ENCODE assay signal across 10 cellular contexts in the genomic region with DNA sequence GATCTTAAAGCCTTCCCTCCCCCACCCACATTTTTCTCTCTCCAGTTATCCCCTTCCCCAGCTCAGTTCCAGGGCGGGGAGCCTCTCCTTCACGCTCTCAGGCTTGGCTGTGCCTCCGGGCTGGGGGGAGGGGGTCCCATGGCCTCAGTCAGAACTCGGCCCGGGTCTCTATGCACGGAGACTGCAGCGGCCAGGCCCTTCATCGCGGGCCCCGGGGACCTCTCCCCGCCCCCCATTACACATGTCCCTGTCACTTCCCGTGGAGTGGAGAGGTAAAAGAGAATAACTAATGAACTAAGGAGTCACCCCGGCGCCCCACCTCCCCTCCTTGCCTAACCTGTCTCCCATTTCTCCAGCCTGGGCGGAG. TPM values are rescaled to one million over a fixed set of nuclear protein-coding genes. Genes with fewer than 3 reads are reported as not detected.
A peak's percentile ranks its signal among the peaks of the same experiment; 100 is the strongest.
DNase-seq lines count a peak whose midpoint lies in the region; ATAC-seq and TF ChIP-seq lines count a peak whose summit lies in the region.
"Had no signal": no experiment of that assay in that cellular context is flagged by ENCODE, and none has a peak within 500 bp of the region (broad histone marks: within the 10 kb centered on the region; RNA-seq: fewer than 3 reads in every experiment).

No MANE protein-coding gene starts in this region.

- peaks cover 16% of the 10 kb centered on the region for H3K4me1 Mint-ChIP-seq in GM23338

- peak overlapping the region; percentile 23; the same call in 1 of the 2 replicates for H2AFZ ChIP-seq in GM23338
- H2AFZ ChIP-seq in smooth muscle cell (ENCODE audit: low read depth), result no peak overlapping the region

- H3K4me2 ChIP-seq in GM23338, result peak overlapping the region; percentile 80
- peak overlapping the region; percentile 87 for H3K4me2 ChIP-seq in smooth muscle cell

- H3K9me2 ChIP-seq in GM23338 (ENCODE audit: insufficient read depth), result no peaks in the 10 kb centered on the region

- CTCF ChIA-PET in RWPE1 (lab: Yijun Ruan, JAX), result no interaction called here

- no peaks in the 10 kb centered on the region for H3K9me3 Mint-ChIP-seq in GM23338

- peaks cover 14% of the 10 kb centered on the region for H3K27me3 Mint-ChIP-seq in GM23338 (ENCODE audit: insufficient read depth, low read depth, poor library complexity)

- H3K9me3 ChIP-seq in left ventricle myocardium inferior (replicated peaks) (no peaks in the 10 kb centered on the region), smooth muscle cell (replicated peaks; ENCODE audit: low read depth) (no peaks in the 10 kb centered on the region)

- ATAC-seq in GM23338, result no peak
- ATAC-seq in HG03571 (IDR thresholded peaks at IDR 0.05; ENCODE audit: unreplicated experiment), result no peak
- ATAC-seq: foreskin keratinocyte had no signal

- H3K27ac Mint-ChIP-seq in GM23338, result no peak overlapping the region

- no peaks in the 10 kb centered on the region for H3K36me3 ChIP-seq in GM23338 (ENCODE audit: insufficient read depth)
- peaks cover 16% of the 10 kb centered on the region for H3K36me3 ChIP-seq in left ventricle myocardium inferior
- no peaks in the 10 kb centered on the region for H3K36me3 ChIP-seq in smooth muscle cell (ENCODE audit: low read depth)

- H3K79me2 ChIP-seq in GM23338 (replicated peaks; ENCODE audit: insufficient read depth) (no peaks in the 10 kb centered on the region), smooth muscle cell (ENCODE audit: low read depth) (no peaks in the 10 kb centered on the region)

- no peaks in the 10 kb centered on the region for H3K27me3 ChIP-seq in GM23338 (ENCODE audit: insufficient read depth)
- H3K27me3 ChIP-seq in left ventricle myocardium inferior (ENCODE audit: low read depth), result no peaks in the 10 kb centered on the region
- H3K27me3 ChIP-seq in smooth muscle cell (ENCODE audit: low read depth), result no peaks in the 10 kb centered on the region
- H3K27me3 ChIP-seq: foreskin keratinocyte had no signal

- H3K4me3 Mint-ChIP-seq in GM23338, result peak overlapping the region; percentile 80

- H3K9ac ChIP-seq in smooth muscle cell (ENCODE audit: low read depth), result no peak overlapping the region

- peaks cover 8% of the 10 kb centered on the region; the same call in 2 of the 3 replicates for H3K36me3 Mint-ChIP-seq in GM23338 (ENCODE audit: low read depth)

- POLR2A ChIA-PET in RWPE1 (lab: Yijun Ruan, JAX; ENCODE audit: low non-redundant PET), result no interaction called here

- WGBS in smooth muscle cell (ENCODE audit: low lambda C conversion rate), result 59% methylated on average over 13 of the region's 15 CpGs

- peak overlapping the region; percentile 63 for H3K4me3 ChIP-seq in GM23338
- H3K4me3 ChIP-seq in left ventricle myocardium inferior, result no peak overlapping the region
- H3K4me3 ChIP-seq in smooth muscle cell, result no peak overlapping the region

- H3F3A ChIP-seq in GM23338 (replicated peaks; ENCODE audit: low read depth) (no peaks in the 10 kb centered on the region; the same call in 1 of the 2 replicates), smooth muscle cell (ENCODE audit: low read depth) (no peaks in the 10 kb centered on the region)

- H4K20me1 ChIP-seq in GM23338 (replicated peaks; ENCODE audit: insufficient read depth), result no peaks in the 10 kb centered on the region
- H4K20me1 ChIP-seq in smooth muscle cell (ENCODE audit: low read depth), result peaks cover 7% of the 10 kb centered on the region

- TF ChIP-seq CTCF in GM23338 (conservative IDR thresholded peaks at IDR 0.05; ENCODE audit: low read depth in 2 of 2) (no peak), RWPE1 (conservative IDR thresholded peaks at IDR 0.05; ENCODE audit: low read depth) (no peak), left ventricle myocardium inferior (IDR thresholded peaks at IDR 0.05; ENCODE audit: borderline replicate concordance) (no peak), smooth muscle cell (IDR thresholded peaks at IDR 0.05; ENCODE audit: borderline replicate concordance, insufficient read depth, poor library complexity, severe bottlenecking) (no peak)

- DNase-seq in GM23338 (ENCODE audit: low spot score) (peak; percentile 48), RWPE1 (ENCODE audit: low spot score) (no peak), left ventricle myocardium inferior (no peak), smooth muscle cell (lab: John Stamatoyannopoulos, UW; ENCODE audit: unreplicated experiment) (no peak), hippocampal formation (lab: John Stamatoyannopoulos, UW) (no peak), NCI-H1092 (lab: John Stamatoyannopoulos, UW) (no peak)
- DNase-seq: foreskin keratinocyte, NCI-H2081 treated with DMSO at 0.1 percent for 48 hours, SIG-M5 had no signal

- intact Hi-C loops in left ventricle myocardium inferior (cut with micrococcal nuclease), result no loop called here

- no peak overlapping the region for H3K27ac ChIP-seq in GM23338 (ENCODE audit: low read depth)
- peak overlapping the region; percentile 93 for H3K27ac ChIP-seq in RWPE1
- peak overlapping the region; percentile 88 for H3K27ac ChIP-seq in left ventricle myocardium inferior (replicated peaks)
- no peak overlapping the region for H3K27ac ChIP-seq in smooth muscle cell (ENCODE audit: low read depth)
- H3K27ac ChIP-seq: foreskin keratinocyte had no signal

- H3K4me1 ChIP-seq in GM23338 (ENCODE audit: insufficient read depth), result no peaks in the 10 kb centered on the region
- peaks cover 30% of the 10 kb centered on the region for H3K4me1 ChIP-seq in left ventricle myocardium inferior
- H3K4me1 ChIP-seq in smooth muscle cell (ENCODE audit: low read depth), result peaks cover 3% of the 10 kb centered on the region
- H3K4me1 ChIP-seq: foreskin keratinocyte had no signal

TF ChIP-seq in GM23338, 12 proteins besides CTCF, POLR2A, EP300 and RAD21 (continues in another document):
- TF ChIP-seq POLR2AphosphoS5 (IDR thresholded peaks at IDR 0.05; ENCODE audit: low read depth) (no peak), EZH2phosphoT487 (IDR thresholded peaks at IDR 0.05; ENCODE audit: unreplicated experiment) (no peak)

RNA-seq across cellular contexts. Expression of gene PRICKLE3, which starts 0.8 kb away (rescaled TPM):
- 13.7 and 21.4 TPM in 2 replicates for total RNA-seq in GM23338 (2014; rRNA removed; shearing (Covaris generic))
- 4.7 and 5.2 TPM in 2 replicates for polyA plus RNA-seq in GM23338 (2016; fragmentation: Nextera tagmentation; extraction: Ambion mirVana)
- 9.7 TPM for total RNA-seq in left ventricle myocardium inferior
- total RNA-seq in smooth muscle cell, result 3.5 and 11.3 TPM in 2 replicates
- 11.5 and 14.5 TPM in 2 replicates for polyA plus RNA-seq in smooth muscle cell

RNA-seq across cellular contexts. Expression of gene SYP, which starts 13.0 kb away (rescaled TPM):
- 7.3 and 9.1 TPM in 2 replicates for total RNA-seq in GM23338 (2014; rRNA removed; shearing (Covaris generic))
- polyA plus RNA-seq in GM23338 (2016; fragmentation: Nextera tagmentation; extraction: Ambion mirVana) (2.5 and 3.7 TPM in 2 replicates), smooth muscle cell (0.28 TPM in 1 of 2 replicates, not detected in the other)
- total RNA-seq in left ventricle myocardium inferior (1.6 TPM), smooth muscle cell (not detected in 2 replicates)

RNA-seq across cellular contexts. Expression of gene PLP2, which starts 15.3 kb away (rescaled TPM):
- 1.6 and 3.4 TPM in 2 replicates for total RNA-seq in GM23338 (2014; rRNA removed; shearing (Covaris generic))
- 9.5 and 10.1 TPM in 2 replicates for polyA plus RNA-seq in GM23338 (2016; fragmentation: Nextera tagmentation; extraction: Ambion mirVana)
- 42.1 TPM for total RNA-seq in left ventricle myocardium inferior
- total RNA-seq in smooth muscle cell, result 114 and 190 TPM in 2 replicates
- 237 and 295 TPM in 2 replicates for polyA plus RNA-seq in smooth muscle cell

RNA-seq across cellular contexts. Expression of gene MAGIX, which starts 24.5 kb away (rescaled TPM):
- 0.83 and 2.1 TPM in 2 replicates for total RNA-seq in GM23338 (2014; rRNA removed; shearing (Covaris generic))
- polyA plus RNA-seq in GM23338 (2016; fragmentation: Nextera tagmentation; extraction: Ambion mirVana) (0.66 and 1.6 TPM in 2 replicates), smooth muscle cell (3.8 and 6.9 TPM in 2 replicates)
- total RNA-seq in left ventricle myocardium inferior (2.4 TPM), smooth muscle cell (0.45 and 1.3 TPM in 2 replicates)

RNA-seq across cellular contexts. Expression of gene CACNA1F, which starts 46.1 kb away (rescaled TPM):
- 0.35 and 0.90 TPM in 2 replicates for total RNA-seq in GM23338 (2014; rRNA removed; shearing (Covaris generic))
- polyA plus RNA-seq in GM23338 (2016; fragmentation: Nextera tagmentation; extraction: Ambion mirVana) (0.23 and 0.44 TPM in 2 replicates), smooth muscle cell (0.20 and 0.34 TPM in 2 replicates)
- total RNA-seq in left ventricle myocardium inferior (0.08 TPM), smooth muscle cell (0.09 TPM in 1 of 2 replicates, not detected in the other)
- total RNA-seq: foreskin keratinocyte had no signal

Comparison
In these comparisons a context has a peak if more than half of its experiments do, and no peak if none do; other contexts are left out.
1. H3K27ac ChIP-seq: peak in RWPE1 (single experiment) and left ventricle myocardium inferior (single experiment); none in GM23338 (single experiment) and smooth muscle cell (single experiment).